8 cellular contexts compared by ENCODE assay signal in the genomic region with DNA sequence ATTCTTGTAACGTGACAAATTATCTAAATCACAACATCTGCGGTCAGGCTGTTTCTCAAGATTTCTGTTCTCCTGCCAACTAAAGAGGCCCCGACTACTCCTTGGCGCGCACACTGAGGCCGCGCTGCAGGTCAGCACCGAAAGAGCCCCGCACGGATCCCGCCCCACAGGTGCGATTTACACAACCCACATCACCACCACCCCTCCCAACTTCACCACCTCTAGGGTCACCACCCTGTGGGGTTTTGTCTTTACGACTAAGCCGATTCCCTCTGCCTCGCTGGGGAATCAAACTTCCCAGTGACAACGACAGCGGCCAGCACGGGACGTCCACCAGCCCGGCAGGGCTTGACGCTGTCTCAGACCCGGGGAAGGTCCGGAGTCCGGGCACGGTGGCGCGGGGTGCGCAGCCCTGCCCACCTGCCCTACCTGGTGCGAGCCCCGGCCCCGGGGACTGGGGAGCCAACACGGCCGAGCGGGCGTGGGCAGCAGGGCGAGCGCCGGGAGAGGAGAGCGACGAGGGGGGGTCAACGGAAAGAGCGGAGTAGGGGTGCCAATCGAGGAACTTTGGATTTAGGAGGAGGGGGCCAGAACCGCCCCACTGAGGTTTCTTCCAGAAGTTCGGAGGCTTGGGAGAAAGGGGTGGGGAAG. TPM values are rescaled to one million over a fixed set of nuclear protein-coding genes. Genes with fewer than 3 reads are reported as not detected.
A peak's percentile ranks its signal among the peaks of the same experiment; 100 is the strongest.
DNase-seq lines count a peak whose midpoint lies in the region; ATAC-seq and TF ChIP-seq lines count a peak whose summit lies in the region.

No MANE protein-coding gene starts in this region.

- H3K9me3 Mint-ChIP-seq in naive thymus-derived CD4-positive, alpha-beta T cell: peaks cover 0 to 3% (median 0%) of the 10 kb centered on the region in 11 donors

- H3K4me1 Mint-ChIP-seq in naive thymus-derived CD4-positive, alpha-beta T cell: peaks cover 5 to 17% (median 14%) of the 10 kb centered on the region in 7 donors

- peak overlapping the region; percentile 97 for H3K27ac ChIP-seq in esophagus (ENCODE audit: low read depth in 2 of 2, low read length in 1 of 2)
- H3K27ac ChIP-seq in naive thymus-derived CD4-positive, alpha-beta T cell (ENCODE audit: low read depth, low read length): no peak overlapping the region

- peak overlapping the region; percentile 84 to 88 for H3K4me3 ChIP-seq in esophagus (ENCODE audit: low read depth in 1 of 2, low read length in 2 of 2)
- peak overlapping the region; percentile 60 for H3K4me3 ChIP-seq in naive thymus-derived CD4-positive, alpha-beta T cell (ENCODE audit: low read length)

- H3K4me3 Mint-ChIP-seq in naive thymus-derived CD4-positive, alpha-beta T cell: peak overlapping the region; percentile 78 to 97 (median 88)

- ATAC-seq in HG03280 (IDR thresholded peaks at IDR 0.05; ENCODE audit: unreplicated experiment): peak; percentile 2
- peak; percentile 5 for ATAC-seq in naive thymus-derived CD4-positive, alpha-beta T cell
- ATAC-seq in HG02870 (IDR thresholded peaks at IDR 0.05; ENCODE audit: unreplicated experiment): no peak

- no peaks in the 10 kb centered on the region for H3K27me3 ChIP-seq in esophagus (ENCODE audit: control insufficient read depth in 1 of 2, insufficient read depth in 2 of 2, low read length in 2 of 2)
- H3K27me3 ChIP-seq in naive thymus-derived CD4-positive, alpha-beta T cell (ENCODE audit: control insufficient read depth in 2 of 2, insufficient read depth in 2 of 2, low read length in 2 of 2): peaks cover 7 to 23% of the 10 kb centered on the region in 2 donors

- DNase-seq in GM13976 (ENCODE audit: low spot score) (peak; percentile 52), superior temporal gyrus (ENCODE audit: extremely low spot score) (no peak), NCI-H187 treated with DMSO at 0.1 percent for 48 hours (lab: John Stamatoyannopoulos, UW) (no peak)
- peak; percentile 4 for DNase-seq in activated CD4-positive, alpha-beta T cell treated with anti-CD3 and anti-CD28 coated beads, Interleukin-2, amount 50 U/mL, for 1 hour
- DNase-seq in naive thymus-derived CD4-positive, alpha-beta T cell: peak in 4 of 9 donors; percentile 3 to 31 (median 6)

- peak overlapping the region in 3 of 9 donors; percentile 28 to 55 (median 43) for H3K27ac Mint-ChIP-seq in naive thymus-derived CD4-positive, alpha-beta T cell

- peaks cover 41 to 75% (median 53%) of the 10 kb centered on the region in 5 donors for H3K27me3 Mint-ChIP-seq in naive thymus-derived CD4-positive, alpha-beta T cell

- peaks cover 0 to 2% of the 10 kb centered on the region in 2 donors for H3K36me3 ChIP-seq in esophagus (ENCODE audit: control insufficient read depth in 2 of 2, insufficient read depth in 2 of 2, low read length in 1 of 2)
- no peaks in the 10 kb centered on the region for H3K36me3 ChIP-seq in naive thymus-derived CD4-positive, alpha-beta T cell (ENCODE audit: control insufficient read depth in 2 of 3, insufficient read depth in 3 of 3, low read length in 3 of 3)

- CTCF ChIA-PET in naive thymus-derived CD4-positive, alpha-beta T cell (lab: Charles Lee): no interaction called here

- intact Hi-C loops in naive thymus-derived CD4-positive, alpha-beta T cell (cut with micrococcal nuclease): no loop called here

- no peak for TF ChIP-seq CTCF in GM13976 (IDR thresholded peaks at IDR 0.05; ENCODE audit: borderline replicate concordance, control extremely low read depth, extremely low read depth, insufficient read depth, missing control alignments)

- H3K4me1 ChIP-seq in esophagus (ENCODE audit: control insufficient read depth in 2 of 2, insufficient read depth in 2 of 2, low read length in 1 of 2): no peaks in the 10 kb centered on the region
- peaks cover 6 to 18% of the 10 kb centered on the region in 2 donors for H3K4me1 ChIP-seq in naive thymus-derived CD4-positive, alpha-beta T cell (ENCODE audit: control insufficient read depth in 2 of 2, insufficient read depth in 2 of 2, low read length in 2 of 2)

- POLR2A ChIA-PET in naive thymus-derived CD4-positive, alpha-beta T cell (lab: Charles Lee): no interaction called here

- 1 to 2% methylated on average over 45 of the region's 45 CpGs for WGBS in esophagus, 2 donors

- no peaks in the 10 kb centered on the region for H3K36me3 Mint-ChIP-seq in naive thymus-derived CD4-positive, alpha-beta T cell

- H3K9me3 ChIP-seq in esophagus (ENCODE audit: control insufficient read depth in 2 of 2, insufficient read depth in 1 of 2, low read depth in 1 of 2, low read length in 1 of 2): no peaks in the 10 kb centered on the region
- H3K9me3 ChIP-seq in naive thymus-derived CD4-positive, alpha-beta T cell (ENCODE audit: control insufficient read depth in 2 of 3, low read length in 3 of 3): no peaks in the 10 kb centered on the region

- in situ Hi-C loops in GM13976 (cut with MboI; ENCODE audit: low sequenced_read_pairs, unreplicated experiment): no loop called here

RNA-seq across cellular contexts. Expression of gene UACA, which starts 0.8 kb away (rescaled TPM):
- polyA plus RNA-seq in esophagus: 10 to 100 TPM; 27.1 to 83.5 TPM
- 1 to 10 TPM in 2 of 5 experiments, under 1 TPM in 3; 0.14 to 2.1 (median 0.46) TPM for total RNA-seq in naive thymus-derived CD4-positive, alpha-beta T cell
- polyA plus RNA-seq in naive thymus-derived CD4-positive, alpha-beta T cell: under 1 TPM in 1 of 2 donors, not detected in 1; 0.38 TPM

Comparison
In these comparisons a context has a peak if more than half of its experiments do, and no peak if none do; other contexts are left out.
1. DNase-seq: peak in GM13976 (single experiment) and activated CD4-positive, alpha-beta T cell treated with anti-CD3 and anti-CD28 coated beads, Interleukin-2, amount 50 U/mL, for 1 hour (single experiment); none in superior temporal gyrus (single experiment) and NCI-H187 treated with DMSO at 0.1 percent for 48 hours (single experiment).
2. RNA of gene UACA, which starts 0.8 kb away (polyA plus RNA-seq): 27.1 to 83.5 TPM in esophagus; 0.38 TPM in naive thymus-derived CD4-positive, alpha-beta T cell; every median in the first group is over 10 times any median in the second.